In the genomic region with DNA sequence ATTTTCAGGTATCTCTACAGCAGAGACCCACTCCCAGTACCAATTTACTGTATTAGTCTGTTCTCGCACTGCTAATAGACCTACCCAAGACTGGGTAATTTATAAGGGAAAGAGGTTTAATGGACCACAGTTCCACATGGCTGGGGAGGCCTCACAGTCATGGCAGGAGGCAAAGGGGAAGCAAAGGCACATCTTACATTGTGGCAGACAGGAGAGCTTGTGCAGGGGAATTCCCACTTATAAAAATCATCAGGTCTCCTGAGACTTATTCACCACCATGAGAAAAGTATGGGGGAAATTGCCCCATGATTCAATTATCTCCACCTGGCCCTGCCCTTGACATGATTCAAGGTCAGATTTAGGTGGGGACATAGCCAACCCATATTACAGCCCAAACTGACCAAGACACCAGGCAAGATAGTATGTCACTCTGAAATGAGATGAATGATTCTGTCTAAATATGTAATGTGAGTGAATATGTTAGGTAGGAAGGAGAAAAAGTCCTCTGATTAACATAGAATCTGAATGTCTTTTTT, we compare ENCODE assay signal across 28 cellular contexts.
"Had no signal": no experiment of that assay in that cellular context is flagged by ENCODE, and none has a peak within 500 bp of the region (broad histone marks: within the 10 kb centered on the region; RNA-seq: fewer than 3 reads in every experiment).

No MANE protein-coding gene starts in this region.

- DNase-seq: activated CD4-positive, alpha-beta memory T cell treated with anti-CD3 and anti-CD28 coated beads, Interleukin-2, amount 10 ng/mL, durations not matched to agents 7 days and 5 days; activated CD4-positive, alpha-beta T cell treated with anti-CD3 and anti-CD28 coated beads for 1 hour; activated CD4-positive, alpha-beta T cell treated with anti-CD3 and anti-CD28 coated beads for 4 hours; activated CD4-positive, alpha-beta T cell treated with anti-CD3 and anti-CD28 coated beads, Interleukin-2, amount 10 ng/mL, durations not matched to agents 7 days and 5 days; activated CD4-positive, alpha-beta T cell treated with anti-CD3 and anti-CD28 coated beads, Interleukin-2, amount 50 U/mL, for 4 hours; activated CD8-positive, alpha-beta memory T cell treated with anti-CD3 and anti-CD28 coated beads, Interleukin-2, amount 50 U/mL, for 48 hours; activated gamma-delta T cell; activated naive CD4-positive, alpha-beta T cell; activated naive CD4-positive, alpha-beta T cell treated with anti-CD3 and anti-CD28 coated beads, Interleukin-2, amount 10 ng/mL, durations not matched to agents 7 days and 5 days; activated naive CD8-positive, alpha-beta T cell treated with anti-CD3 and anti-CD28 coated beads, Interleukin-2, amount 10 ng/mL, durations not matched to agents 7 days and 5 days; activated T-cell treated with anti-CD3 and anti-CD28 coated beads for 4 hours; activated T-cell treated with anti-CD3 and anti-CD28 coated beads, Interleukin-2, amount 50 U/mL, for 24 hours; activated T-cell treated with anti-CD3 and anti-CD28 coated beads, Interleukin-2, amount 50 U/mL, for 72 hours; dorsolateral prefrontal cortex; effector memory CD4-positive, alpha-beta T cell; endodermal cell; foreskin fibroblast; head of caudate nucleus; T-helper 2 cell had no signal

- H3K9me3 Mint-ChIP-seq: activated CD4-positive, alpha-beta T cell treated with anti-CD3 and anti-CD28 coated beads, Interleukin-2, amount 10 ng/mL, durations not matched to agents 7 days and 5 days; dendritic cell treated with granulocyte-macrophage colony-stimulating factor and Interleukin-4, amounts not matched to agents 40 ng/mL and 50 ng/mL, for 4 days; endodermal cell had no signal

- H3K4me1 ChIP-seq: ascending aorta, breast epithelium had no signal

- H3K27ac Mint-ChIP-seq: activated CD4-positive, alpha-beta memory T cell treated with anti-CD3 and anti-CD28 coated beads, Interleukin-2, amount 10 ng/mL, durations not matched to agents 7 days and 5 days; activated CD4-positive, alpha-beta T cell treated with anti-CD3 and anti-CD28 coated beads, Interleukin-2, amount 10 ng/mL, durations not matched to agents 7 days and 5 days; activated naive CD4-positive, alpha-beta T cell treated with anti-CD3 and anti-CD28 coated beads, Interleukin-2, amount 10 ng/mL, durations not matched to agents 7 days and 5 days; activated naive CD4-positive, alpha-beta T cell treated with anti-CD3 and anti-CD28 coated beads, Interleukin-2, amount 50 U/mL, for 72 hours; activated naive CD8-positive, alpha-beta T cell treated with anti-CD3 and anti-CD28 coated beads, Interleukin-2, amount 10 ng/mL, durations not matched to agents 7 days and 5 days; activated T-cell treated with anti-CD3 and anti-CD28 coated beads, Interleukin-2, amount 50 U/mL, for 24 hours; activated T-cell treated with anti-CD3 and anti-CD28 coated beads, Interleukin-2, amount 50 U/mL, for 72 hours; brain; dendritic cell treated with granulocyte-macrophage colony-stimulating factor and Interleukin-4, amounts not matched to agents 40 ng/mL and 50 ng/mL, for 4 days; endodermal cell had no signal

- H3K4me3 ChIP-seq: ascending aorta, breast epithelium, coronary artery, dorsolateral prefrontal cortex had no signal

- H3K4me1 Mint-ChIP-seq: activated CD4-positive, alpha-beta memory T cell treated with anti-CD3 and anti-CD28 coated beads, Interleukin-2, amount 10 ng/mL, durations not matched to agents 7 days and 5 days; activated CD4-positive, alpha-beta T cell treated with anti-CD3 and anti-CD28 coated beads, Interleukin-2, amount 10 ng/mL, durations not matched to agents 7 days and 5 days; activated naive CD4-positive, alpha-beta T cell treated with anti-CD3 and anti-CD28 coated beads, Interleukin-2, amount 10 ng/mL, durations not matched to agents 7 days and 5 days; activated naive CD8-positive, alpha-beta T cell treated with anti-CD3 and anti-CD28 coated beads, Interleukin-2, amount 10 ng/mL, durations not matched to agents 7 days and 5 days; brain; central memory CD8-positive, alpha-beta T cell had no signal

- H3K9me3 ChIP-seq: ascending aorta, breast epithelium had no signal

- H3K4me3 Mint-ChIP-seq: activated CD4-positive, alpha-beta memory T cell treated with anti-CD3 and anti-CD28 coated beads, Interleukin-2, amount 10 ng/mL, durations not matched to agents 7 days and 5 days; activated CD4-positive, alpha-beta T cell treated with anti-CD3 and anti-CD28 coated beads, Interleukin-2, amount 10 ng/mL, durations not matched to agents 7 days and 5 days; activated naive CD4-positive, alpha-beta T cell treated with anti-CD3 and anti-CD28 coated beads, Interleukin-2, amount 10 ng/mL, durations not matched to agents 7 days and 5 days; activated naive CD8-positive, alpha-beta T cell treated with anti-CD3 and anti-CD28 coated beads, Interleukin-2, amount 10 ng/mL, durations not matched to agents 7 days and 5 days; activated T-cell treated with anti-CD3 and anti-CD28 coated beads, Interleukin-2, amount 50 U/mL, for 24 hours; activated T-cell treated with anti-CD3 and anti-CD28 coated beads, Interleukin-2, amount 50 U/mL, for 72 hours; brain; central memory CD8-positive, alpha-beta T cell; dendritic cell treated with granulocyte-macrophage colony-stimulating factor and Interleukin-4, amounts not matched to agents 40 ng/mL and 50 ng/mL, for 4 days; endodermal cell had no signal

- H3K36me3 Mint-ChIP-seq: activated naive CD4-positive, alpha-beta T cell treated with anti-CD3 and anti-CD28 coated beads, Interleukin-2, amount 10 ng/mL, durations not matched to agents 7 days and 5 days; activated naive CD4-positive, alpha-beta T cell treated with anti-CD3 and anti-CD28 coated beads, Interleukin-2, amount 50 U/mL, for 72 hours; activated naive CD8-positive, alpha-beta T cell treated with anti-CD3 and anti-CD28 coated beads, Interleukin-2, amount 10 ng/mL, durations not matched to agents 7 days and 5 days; brain had no signal

- H3K27ac ChIP-seq: ascending aorta, breast epithelium, coronary artery, dorsolateral prefrontal cortex had no signal

- FAIRE-seq: frontal cortex had no signal

- ATAC-seq: activated naive CD4-positive, alpha-beta T cell treated with anti-CD3 and anti-CD28 coated beads, Interleukin-2, amount 50 U/mL, for 72 hours; activated T-cell treated with anti-CD3 and anti-CD28 coated beads, Interleukin-2, amount 50 U/mL, for 72 hours; esophagus mucosa had no signal

- H3K27me3 ChIP-seq: ascending aorta, breast epithelium, dorsolateral prefrontal cortex had no signal

- H3K36me3 ChIP-seq: ascending aorta, breast epithelium had no signal

- H3K27me3 Mint-ChIP-seq: activated CD4-positive, alpha-beta memory T cell treated with anti-CD3 and anti-CD28 coated beads, Interleukin-2, amount 10 ng/mL, durations not matched to agents 7 days and 5 days; activated CD4-positive, alpha-beta T cell treated with anti-CD3 and anti-CD28 coated beads, Interleukin-2, amount 10 ng/mL, durations not matched to agents 7 days and 5 days; activated naive CD4-positive, alpha-beta T cell treated with anti-CD3 and anti-CD28 coated beads, Interleukin-2, amount 10 ng/mL, durations not matched to agents 7 days and 5 days; activated naive CD8-positive, alpha-beta T cell treated with anti-CD3 and anti-CD28 coated beads, Interleukin-2, amount 10 ng/mL, durations not matched to agents 7 days and 5 days; activated T-cell treated with anti-CD3 and anti-CD28 coated beads, Interleukin-2, amount 50 U/mL, for 24 hours; brain; central memory CD8-positive, alpha-beta T cell; dendritic cell treated with granulocyte-macrophage colony-stimulating factor and Interleukin-4, amounts not matched to agents 40 ng/mL and 50 ng/mL, for 4 days had no signal
